18 cellular contexts compared by ENCODE assay signal in the genomic region with DNA sequence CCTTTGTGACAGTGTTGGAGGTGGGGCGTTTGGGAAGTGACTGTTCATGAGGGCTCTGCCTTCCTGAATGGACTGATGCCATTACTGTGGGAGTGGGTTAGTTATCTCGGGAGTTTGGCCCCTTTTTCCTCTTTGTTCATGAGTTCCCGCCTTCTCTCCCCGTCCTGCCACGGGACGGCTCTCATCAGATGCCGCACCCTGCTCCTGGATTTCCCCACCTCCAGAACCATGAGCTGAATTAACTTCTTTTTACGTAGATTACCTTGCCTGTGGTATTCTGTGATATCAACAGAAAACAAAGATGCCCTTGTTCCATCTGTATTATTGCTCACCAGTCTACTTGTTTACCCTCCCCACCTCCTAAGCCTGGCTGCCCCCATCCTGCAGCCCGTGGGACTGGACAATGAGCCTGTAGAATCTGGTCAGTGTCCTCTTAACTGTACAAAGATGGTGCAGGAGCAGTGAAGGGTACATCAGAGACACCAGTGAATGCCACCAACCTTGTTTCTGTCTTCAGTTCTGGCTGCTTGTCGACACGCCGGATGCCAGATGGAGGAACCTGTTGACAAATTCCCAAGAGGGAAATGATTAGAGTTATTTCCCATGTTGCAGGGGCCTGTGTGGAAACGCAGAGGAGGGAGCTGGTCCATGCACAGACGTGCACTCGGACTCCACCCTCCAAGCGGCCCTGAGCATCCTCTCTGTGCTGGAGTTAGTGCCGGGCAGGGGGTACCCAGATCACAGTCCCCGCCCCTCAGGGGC.
"Had no signal": no experiment of that assay in that cellular context is flagged by ENCODE, and none has a peak within 500 bp of the region (broad histone marks: within the 10 kb centered on the region; RNA-seq: fewer than 3 reads in every experiment).

No MANE protein-coding gene starts in this region.

- ATAC-seq: activated CD8-positive, alpha-beta memory T cell treated with anti-CD3 and anti-CD28 coated beads, Interleukin-2, amount 10 ng/mL, durations not matched to agents 7 days and 5 days; gastroesophageal sphincter; left colon; stimulated activated memory B cell treated with anti-CD40 and anti-IgM and Interleukin-4, amounts not matched to agents 10 μg/mL and 1 μg/mL and 100 μg/mL, for 72 hours had no signal

- H3K9me3 ChIP-seq: adrenal gland, ovary, thyroid gland had no signal

- H3K36me3 ChIP-seq: adrenal gland, ovary, thyroid gland had no signal

- FAIRE-seq: islet of Langerhans had no signal

- H3K27me3 ChIP-seq: adrenal gland, gastroesophageal sphincter, ovary, thyroid gland had no signal

- H3K27ac ChIP-seq: adrenal gland, gastroesophageal sphincter, ovary, thyroid gland, VCaP had no signal

- H3K4me3 ChIP-seq: adrenal gland, gastroesophageal sphincter, lung, ovary, thyroid gland had no signal

- DNase-seq: activated CD4-positive, alpha-beta memory T cell treated with anti-CD3 and anti-CD28 coated beads for 36 hours; activated CD4-positive, alpha-beta T cell treated with anti-CD3 and anti-CD28 coated beads for 1 hour; activated CD8-positive, alpha-beta memory T cell treated with anti-CD3 and anti-CD28 coated beads, Interleukin-2, amount 10 ng/mL, durations not matched to agents 7 days and 5 days; activated naive CD4-positive, alpha-beta T cell treated with anti-CD3 and anti-CD28 coated beads, Interleukin-2, amount 50 U/mL, for 16 hours; activated T-cell treated with anti-CD3 and anti-CD28 coated beads, Interleukin-2, amount 50 U/mL, for 1 hour; adrenal gland; endodermal cell; left colon; midbrain; ovary; stimulated activated CD4-positive, alpha-beta T cell treated with anti-CD3 and anti-CD28 coated beads, Interleukin-12 subunit alpha, Interleukin-12 subunit beta, amount 100 ng/mL, for 4 hours; stimulated activated CD4-positive, alpha-beta T cell treated with anti-CD3 and anti-CD28 coated beads, Interleukin-2, amount 100 ng/mL, for 24 hours; thyroid gland had no signal
